In the genomic region with DNA sequence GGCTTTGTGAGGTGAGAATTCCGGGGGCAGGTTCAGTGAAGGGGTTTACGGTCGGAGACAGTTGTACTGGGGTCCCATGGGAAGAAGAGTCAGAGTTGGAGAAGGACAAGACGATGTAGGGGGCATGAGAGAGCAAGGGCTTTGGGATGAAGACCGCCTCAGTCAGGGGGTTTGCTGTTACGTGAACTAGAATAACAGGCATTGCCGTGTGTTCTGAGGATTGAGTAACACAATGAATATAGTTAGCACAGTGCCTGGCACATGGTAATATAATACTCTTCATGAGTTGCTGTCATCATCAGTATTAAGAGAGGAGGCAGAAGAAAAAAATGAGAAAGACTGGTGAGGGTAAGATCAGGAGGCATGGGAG, we compare ENCODE assay signal across 8 cellular contexts. TPM values are rescaled to one million over a fixed set of nuclear protein-coding genes. Genes with fewer than 3 reads are reported as not detected.
DNase-seq lines count a peak whose midpoint lies in the region; ATAC-seq and TF ChIP-seq lines count a peak whose summit lies in the region.

No MANE protein-coding gene starts in this region.

- TF ChIP-seq CTCF in esophagus squamous epithelium (IDR thresholded peaks at IDR 0.05) (no peak), progenitor cell of endocrine pancreas (IDR thresholded peaks at IDR 0.05; ENCODE audit: unreplicated experiment) (no peak)

- H3K36me3 ChIP-seq in ES-I3 (ENCODE audit: insufficient read depth, low read length) (no peaks in the 10 kb centered on the region), SJCRH30 (peaks cover 32% of the 10 kb centered on the region), esophagus squamous epithelium (peaks cover 25 to 39% (median 32%) of the 10 kb centered on the region in 3 donors)

- ATAC-seq in GM18861 (IDR thresholded peaks at IDR 0.05; ENCODE audit: unreplicated experiment) (no peak), HG03196 (IDR thresholded peaks at IDR 0.05; ENCODE audit: unreplicated experiment) (no peak)

- H3K27ac ChIP-seq in SJCRH30 (peak overlapping the region; percentile 98), esophagus squamous epithelium (peak overlapping the region; percentile 95 to 99 (median 96))

- intact Hi-C loops in esophagus squamous epithelium (cut with DNase I): no loop called here

- H3K9ac ChIP-seq in ES-I3 (ENCODE audit: low read depth, low read length): peak overlapping the region; percentile 97

- DNase-seq in SJCRH30 (no peak), esophagus squamous epithelium (lab: John Stamatoyannopoulos, UW) (no peak), progenitor cell of endocrine pancreas (ENCODE audit: low spot score, unreplicated experiment) (no peak), epidermal melanocyte (ENCODE audit: insufficient read length, low spot score) (no peak), GF-D8 (lab: John Stamatoyannopoulos, UW) (no peak)

- H3K36me3 Mint-ChIP-seq in progenitor cell of endocrine pancreas (ENCODE audit: insufficient read depth): peaks cover 4% of the 10 kb centered on the region

- WGBS in esophagus squamous epithelium, 2 donors: 1% methylated on average over 7 of the region's 7 CpGs

- H3K9me3 ChIP-seq in ES-I3 (ENCODE audit: control insufficient read depth, insufficient read depth, low read length) (no peaks in the 10 kb centered on the region), SJCRH30 (replicated peaks) (no peaks in the 10 kb centered on the region), esophagus squamous epithelium (no peaks in the 10 kb centered on the region)

- peak overlapping the region; percentile 94 for H3K4me3 ChIP-seq in SJCRH30
- H3K4me3 ChIP-seq in esophagus squamous epithelium: peak overlapping the region; percentile 92 to 97 (median 96)

- peak overlapping the region; percentile 91 for H3K4me3 Mint-ChIP-seq in progenitor cell of endocrine pancreas (ENCODE audit: low read depth)

- peaks cover 19% of the 10 kb centered on the region for H3K4me1 Mint-ChIP-seq in progenitor cell of endocrine pancreas (ENCODE audit: low read depth)

- H3K27me3 ChIP-seq in SJCRH30 (no peaks in the 10 kb centered on the region), esophagus squamous epithelium (no peaks in the 10 kb centered on the region)

- H3K27me3 Mint-ChIP-seq in progenitor cell of endocrine pancreas: no peaks in the 10 kb centered on the region

- peak overlapping the region; percentile 96 for H3K27ac Mint-ChIP-seq in progenitor cell of endocrine pancreas

- H3K4me1 ChIP-seq in ES-I3 (ENCODE audit: insufficient read depth, low read length): 0 out of 2 replicates have a peak, but pooled peaks cover 9% of the 10 kb centered on the region
- peaks cover 7% of the 10 kb centered on the region for H3K4me1 ChIP-seq in SJCRH30
- peaks cover 15 to 48% (median 23%) of the 10 kb centered on the region in 3 donors for H3K4me1 ChIP-seq in esophagus squamous epithelium

- no peaks in the 10 kb centered on the region for H3K9me3 Mint-ChIP-seq in progenitor cell of endocrine pancreas (ENCODE audit: low read depth)

- no peak for TF ChIP-seq POLR2A in esophagus squamous epithelium (IDR thresholded peaks at IDR 0.05)

RNA-seq across cellular contexts. Expression of gene ZNF646, which starts 0.6 kb away (rescaled TPM):
- total RNA-seq in SJCRH30 (2014; rRNA removed; shearing (Covaris generic)): 20.3 and 26.4 TPM in 2 replicates
- total RNA-seq in esophagus squamous epithelium: 10 to 100 TPM in 2 of 4 donors, 1 to 10 TPM in 2; 6.5 to 13.4 (median 10.0) TPM
- total RNA-seq in progenitor cell of endocrine pancreas: 28.5 and 32.6 TPM in 2 replicates

RNA-seq across cellular contexts. Expression of gene ZNF668, which starts 0.8 kb away (rescaled TPM):
- total RNA-seq in SJCRH30 (2014; rRNA removed; shearing (Covaris generic)): 21.5 and 21.8 TPM in 2 replicates
- total RNA-seq in esophagus squamous epithelium (10 to 100 TPM in 2 of 4 donors, 1 to 10 TPM in 2; 8.6 to 14.9 (median 10.7) TPM), progenitor cell of endocrine pancreas (14.3 and 17.5 TPM in 2 replicates)

RNA-seq across cellular contexts. Expression of gene PRSS53, which starts 13.9 kb away (rescaled TPM):
- total RNA-seq in SJCRH30 (2014; rRNA removed; shearing (Covaris generic)): 2.8 and 4.3 TPM in 2 replicates
- total RNA-seq in esophagus squamous epithelium: 1 to 10 TPM in 3 of 4 donors, under 1 TPM in 1; 0.41 to 1.3 (median 1.1) TPM
- 2.3 and 2.9 TPM in 2 replicates for total RNA-seq in progenitor cell of endocrine pancreas

RNA-seq across cellular contexts. Expression of gene VKORC1, which starts 19.8 kb away (rescaled TPM):
- total RNA-seq in SJCRH30 (2014; rRNA removed; shearing (Covaris generic)): 145 and 149 TPM in 2 replicates
- total RNA-seq in esophagus squamous epithelium: 10 to 100 TPM; 27.6 to 56.6 (median 44.0) TPM
- total RNA-seq in progenitor cell of endocrine pancreas: 51.0 and 54.8 TPM in 2 replicates

RNA-seq across cellular contexts. Expression of gene BCKDK, which starts 33.4 kb away (rescaled TPM):
- total RNA-seq in SJCRH30 (2014; rRNA removed; shearing (Covaris generic)): 31.2 and 31.8 TPM in 2 replicates
- 10 to 100 TPM; 26.6 to 39.8 (median 33.5) TPM for total RNA-seq in esophagus squamous epithelium
- total RNA-seq in progenitor cell of endocrine pancreas: 40.1 and 41.7 TPM in 2 replicates
